Comparison of ENCODE assay signal across 28 cellular contexts in genomic region chr21:20537162-20537561, GRCh38.
"Had no signal": no experiment of that assay in that cellular context is flagged by ENCODE, and none has a peak within 500 bp of the region (broad histone marks: within the 10 kb centered on the region; RNA-seq: fewer than 3 reads in every experiment).

No MANE protein-coding gene starts in this region.

- H3K27ac ChIP-seq: colonic mucosa, coronary artery, dorsolateral prefrontal cortex, epithelial cell of prostate, esophagus muscularis mucosa, esophagus squamous epithelium, foreskin keratinocyte, gastrocnemius medialis, gastroesophageal sphincter, heart left ventricle, heart right ventricle had no signal

- FAIRE-seq: colon, endometrium, endothelial cell of umbilical vein, frontal cortex had no signal

- ATAC-seq: effector memory CD8-positive, alpha-beta T cell; esophagus mucosa; foreskin keratinocyte; gastrocnemius medialis; gastroesophageal sphincter; heart left ventricle; heart right ventricle had no signal

- DNase-seq: colonic mucosa; cortex of kidney; dermis blood vessel endothelial cell; dorsolateral prefrontal cortex; effector CD4-positive, alpha-beta T cell; effector CD8-positive, alpha-beta T cell; effector memory CD4-positive, alpha-beta T cell; effector memory CD8-positive, alpha-beta T cell; endodermal cell; erythroblast; esophagus squamous epithelium; foreskin fibroblast; foreskin keratinocyte; foreskin melanocyte; gastrocnemius medialis; glutamatergic neuron; head of caudate nucleus; heart left ventricle; heart right ventricle had no signal

- H3K36me3 ChIP-seq: colonic mucosa, esophagus muscularis mucosa, esophagus squamous epithelium, gastrocnemius medialis, gastroesophageal sphincter, heart left ventricle, heart right ventricle had no signal

- H3K4me3 ChIP-seq: colonic mucosa, coronary artery, dorsolateral prefrontal cortex, esophagus muscularis mucosa, esophagus squamous epithelium, gastrocnemius medialis, gastroesophageal sphincter, heart left ventricle, heart right ventricle had no signal

- H3K27me3 ChIP-seq: colonic mucosa, esophagus muscularis mucosa, esophagus squamous epithelium, foreskin keratinocyte, gastrocnemius medialis, gastroesophageal sphincter, heart left ventricle, heart right ventricle had no signal

- H3K9me3 ChIP-seq: colonic mucosa, esophagus muscularis mucosa, gastrocnemius medialis, gastroesophageal sphincter had no signal

- H3K4me1 ChIP-seq: colonic mucosa, esophagus muscularis mucosa, esophagus squamous epithelium, foreskin keratinocyte, gastrocnemius medialis, gastroesophageal sphincter, heart left ventricle, heart right ventricle had no signal
